ENCODE assay signal across 22 cellular contexts in the genomic region with DNA sequence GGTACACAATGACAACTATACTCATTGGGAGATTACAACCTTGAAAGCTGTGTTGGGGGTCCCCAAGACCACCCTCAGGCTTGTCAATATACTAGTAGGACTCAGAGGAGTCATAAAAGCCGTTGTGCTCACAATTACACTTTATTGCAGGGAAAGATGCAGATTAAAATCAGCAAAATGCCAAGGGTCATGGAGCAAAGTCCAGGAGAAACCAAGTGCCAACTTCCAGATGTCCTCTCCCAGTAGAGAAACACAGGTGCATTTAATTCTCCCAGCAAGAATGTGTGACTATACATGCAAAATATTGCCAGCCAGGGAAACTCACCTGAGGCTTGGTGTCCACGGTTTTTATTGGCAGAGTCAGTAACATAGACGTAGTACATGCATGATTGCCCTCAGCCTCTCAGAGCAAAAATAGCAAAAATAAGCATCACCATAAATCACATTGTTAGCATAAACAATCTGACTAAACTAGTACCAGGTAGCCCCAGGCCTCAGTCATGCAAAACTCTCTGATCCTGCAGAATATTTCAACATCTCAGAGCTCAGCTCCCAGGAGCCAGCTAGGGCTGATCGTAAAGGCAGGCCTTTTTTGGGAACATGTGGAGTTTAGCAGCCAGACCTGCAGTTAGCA. TPM values are rescaled to one million over a fixed set of nuclear protein-coding genes. Genes with fewer than 3 reads are reported as not detected.
DNase-seq lines count a peak whose midpoint lies in the region; FAIRE-seq and TF ChIP-seq lines count a peak whose summit lies in the region.
"Had no signal": no experiment of that assay in that cellular context is flagged by ENCODE, and none has a peak within 500 bp of the region (broad histone marks: within the 10 kb centered on the region; RNA-seq: fewer than 3 reads in every experiment).

No MANE protein-coding gene starts in this region.

- no peak for FAIRE-seq in H54 (lab: Jason Lieb, UNC)
- FAIRE-seq: GM19239 had no signal

- TF ChIP-seq CTCF in epithelial cell of esophagus (IDR thresholded peaks at IDR 0.05; ENCODE audit: insufficient read depth, low read depth, low read length, missing control alignments), result no peak
- no peak for TF ChIP-seq CTCF in coronary artery (IDR thresholded peaks at IDR 0.05)

- peaks cover 10% of the 10 kb centered on the region for H3K9me3 ChIP-seq in iPS-18c (ENCODE audit: control insufficient read depth, insufficient read depth, low read length)

- DNase-seq in NCI-H1048 (lab: John Stamatoyannopoulos, UW) (peak; percentile 72), epithelial cell of esophagus (ENCODE audit: low read depth) (peak; percentile 50), renal cortical epithelial cell (ENCODE audit: low read depth) (peak; percentile 85), H54 (ENCODE audit: insufficient read length, low spot score) (no peak), coronary artery (ENCODE audit: low spot score) (no peak)
- DNase-seq in activated CD4-positive, alpha-beta T cell treated with anti-CD3 and anti-CD28 coated beads, Interleukin-2, amount 50 U/mL, for 1 hour, result no peak
- DNase-seq: CD4-positive, CD25-positive, alpha-beta regulatory T cell; DMS153; IMR-90; KG1; NCI-H1105; NCI-H1436 treated with DMSO at 0.1 percent for 48 hours; NCI-H187 treated with DMSO at 0.1 percent for 48 hours; NCI-H2171 treated with DMSO at 0.1 percent for 48 hours; NCI-H345; NCI-H510A treated with DMSO at 0.1 percent for 48 hours; Right ventricle myocardium superior; RPMI8226 had no signal

- H3K4me3 ChIP-seq in epithelial cell of esophagus (ENCODE audit: low read length) (no peak overlapping the region), iPS-18c (ENCODE audit: insufficient read depth, low read depth, low read length) (peak overlapping the region; percentile 15; the same call in 1 of the 2 replicates), coronary artery (no peak overlapping the region)
- H3K4me3 ChIP-seq: BLaER1, SJSA1 had no signal

- no peak overlapping the region for H3K27ac ChIP-seq in coronary artery
- H3K27ac ChIP-seq: BLaER1, SJSA1 had no signal

- TF ChIP-seq POLR2A in H54 (IDR thresholded peaks at IDR 0.05; ENCODE audit: low read depth, low read length), result no peak

RNA-seq across cellular contexts. Expression of gene VIM, which starts 50.7 kb away (rescaled TPM):
- 2,197 and 3,974 TPM in 2 replicates for total RNA-seq in renal cortical epithelial cell

Comparison
In these comparisons a context has a peak if more than half of its experiments do, and no peak if none do; other contexts are left out.
1. DNase-seq: peak in NCI-H1048 (single experiment), epithelial cell of esophagus (single experiment) and renal cortical epithelial cell (single experiment); none in H54 (single experiment), activated CD4-positive, alpha-beta T cell treated with anti-CD3 and anti-CD28 coated beads, Interleukin-2, amount 50 U/mL, for 1 hour (single experiment) and coronary artery (single experiment).